Comparison of ENCODE assay signal across 1 cellular context in genomic region chr2:219561179-219562048, GRCh38.
TF ChIP-seq lines count a peak whose summit lies in the region.

No MANE protein-coding gene starts in this region.

TF ChIP-seq in HepG2, 621 proteins besides CTCF, POLR2A, EP300 and RAD21 (continued from another document and continues in another):
- TF ChIP-seq, protein P1, sequence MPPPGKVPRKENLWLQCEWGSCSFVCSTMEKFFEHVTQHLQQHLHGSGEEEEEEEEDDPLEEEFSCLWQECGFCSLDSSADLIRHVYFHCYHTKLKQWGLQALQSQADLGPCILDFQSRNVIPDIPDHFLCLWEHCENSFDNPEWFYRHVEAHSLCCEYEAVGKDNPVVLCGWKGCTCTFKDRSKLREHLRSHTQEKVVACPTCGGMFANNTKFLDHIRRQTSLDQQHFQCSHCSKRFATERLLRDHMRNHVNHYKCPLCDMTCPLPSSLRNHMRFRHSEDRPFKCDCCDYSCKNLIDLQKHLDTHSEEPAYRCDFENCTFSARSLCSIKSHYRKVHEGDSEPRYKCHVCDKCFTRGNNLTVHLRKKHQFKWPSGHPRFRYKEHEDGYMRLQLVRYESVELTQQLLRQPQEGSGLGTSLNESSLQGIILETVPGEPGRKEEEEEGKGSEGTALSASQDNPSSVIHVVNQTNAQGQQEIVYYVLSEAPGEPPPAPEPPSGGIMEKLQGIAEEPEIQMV (CRISPR knock-in tag; IDR thresholded peaks at IDR 0.05; ENCODE audit: low read depth) = no peak
- TF ChIP-seq TCF7 (IDR thresholded peaks at IDR 0.05; ENCODE audit: low read depth) = no peak
- 0 out of 2 replicates have a peak, but pooled peaks have one; percentile 37 for TF ChIP-seq ZNF33B (CRISPR knock-in tag; IDR thresholded peaks at IDR 0.05)
- TF ChIP-seq PTBP1 (IDR thresholded peaks at IDR 0.05; ENCODE audit: low read depth, low read length, poor library complexity, severe bottlenecking) = no peak
- TF ChIP-seq CENPBD1 (CRISPR knock-in tag; IDR thresholded peaks at IDR 0.05; ENCODE audit: borderline replicate concordance, low read depth) = no peak
- peak; percentile 60 for TF ChIP-seq ZNF687 (CRISPR knock-in tag; IDR thresholded peaks at IDR 0.05)
- no peak for TF ChIP-seq CCDC6 (CRISPR knock-in tag; IDR thresholded peaks at IDR 0.05)
- TF ChIP-seq KLF15 (CRISPR knock-in tag; IDR thresholded peaks at IDR 0.05; ENCODE audit: borderline replicate concordance) = no peak
- no peak for TF ChIP-seq TOE1 (CRISPR knock-in tag; IDR thresholded peaks at IDR 0.05)
- no peak for TF ChIP-seq ZNF225 (CRISPR knock-in tag; IDR thresholded peaks at IDR 0.05)
- no peak for TF ChIP-seq ZMAT3 (CRISPR knock-in tag; conservative IDR thresholded peaks at IDR 0.05)
- TF ChIP-seq SOX5 (CRISPR knock-in tag; IDR thresholded peaks at IDR 0.05; ENCODE audit: borderline replicate concordance) = no peak
- no peak for TF ChIP-seq ZNF7 (CRISPR knock-in tag; IDR thresholded peaks at IDR 0.05)
- TF ChIP-seq POLR2AphosphoS5 (IDR thresholded peaks at IDR 0.05; ENCODE audit: low read depth, low read length) = no peak; the same call in 1 of the 2 replicates
- TF ChIP-seq ARNT2 (CRISPR knock-in tag; IDR thresholded peaks at IDR 0.05; ENCODE audit: low read depth) = no peak
- TF ChIP-seq ZNF296 (CRISPR knock-in tag; conservative IDR thresholded peaks at IDR 0.05) = 0 out of 2 replicates have a peak, but pooled peaks have one; percentile 76
- TF ChIP-seq, protein P2, sequence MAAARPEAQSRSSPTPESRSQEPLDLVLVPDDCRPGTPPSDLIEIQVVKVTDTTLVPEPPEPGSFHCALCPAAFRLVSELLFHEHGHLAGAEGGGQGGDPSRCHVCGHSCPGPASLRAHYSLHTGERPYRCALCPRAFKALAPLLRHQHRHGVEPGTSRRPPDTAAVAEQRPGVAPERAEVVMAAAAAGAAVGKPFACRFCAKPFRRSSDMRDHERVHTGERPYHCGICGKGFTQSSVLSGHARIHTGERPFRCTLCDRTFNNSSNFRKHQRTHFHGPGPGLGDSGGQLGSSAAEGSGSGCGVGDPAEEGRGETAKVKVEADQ (CRISPR knock-in tag; IDR thresholded peaks at IDR 0.05; ENCODE audit: borderline replicate concordance) = peak; percentile 66; the same call in 1 of the 2 replicates
- no peak for TF ChIP-seq SALL2 (CRISPR knock-in tag; IDR thresholded peaks at IDR 0.05)
- no peak for TF ChIP-seq PCBP1 (IDR thresholded peaks at IDR 0.05; ENCODE audit: borderline replicate concordance, low read depth, low read length)
- TF ChIP-seq CENPX (CRISPR knock-in tag; IDR thresholded peaks at IDR 0.05) = no peak
- 0 out of 2 replicates have a peak, but pooled peaks have one; percentile 66 for TF ChIP-seq ZNF709 (CRISPR knock-in tag; IDR thresholded peaks at IDR 0.05)
- TF ChIP-seq ZNF501 (CRISPR knock-in tag; IDR thresholded peaks at IDR 0.05) = no peak
- no peak for TF ChIP-seq ZNF224 (CRISPR knock-in tag; IDR thresholded peaks at IDR 0.05)
- TF ChIP-seq STAG1 (CRISPR knock-in tag; IDR thresholded peaks at IDR 0.05) = peak; percentile 40
- no peak for TF ChIP-seq MAZ (IDR thresholded peaks at IDR 0.05; ENCODE audit: borderline replicate concordance, low read depth, low read length)
- TF ChIP-seq MAZ (CRISPR knock-in tag; IDR thresholded peaks at IDR 0.05; ENCODE audit: low read depth) = peak; percentile 54; the same call in 1 of the 2 replicates
- no peak for TF ChIP-seq ZNF615 (CRISPR knock-in tag; IDR thresholded peaks at IDR 0.05; ENCODE audit: borderline replicate concordance)
- TF ChIP-seq ZNF160 (CRISPR knock-in tag; IDR thresholded peaks at IDR 0.05) = 0 out of 2 replicates have a peak, but pooled peaks have one; percentile 14
- no peak for TF ChIP-seq ZNF138 (CRISPR knock-in tag; IDR thresholded peaks at IDR 0.05; ENCODE audit: low read depth)
- TF ChIP-seq, protein P3, sequence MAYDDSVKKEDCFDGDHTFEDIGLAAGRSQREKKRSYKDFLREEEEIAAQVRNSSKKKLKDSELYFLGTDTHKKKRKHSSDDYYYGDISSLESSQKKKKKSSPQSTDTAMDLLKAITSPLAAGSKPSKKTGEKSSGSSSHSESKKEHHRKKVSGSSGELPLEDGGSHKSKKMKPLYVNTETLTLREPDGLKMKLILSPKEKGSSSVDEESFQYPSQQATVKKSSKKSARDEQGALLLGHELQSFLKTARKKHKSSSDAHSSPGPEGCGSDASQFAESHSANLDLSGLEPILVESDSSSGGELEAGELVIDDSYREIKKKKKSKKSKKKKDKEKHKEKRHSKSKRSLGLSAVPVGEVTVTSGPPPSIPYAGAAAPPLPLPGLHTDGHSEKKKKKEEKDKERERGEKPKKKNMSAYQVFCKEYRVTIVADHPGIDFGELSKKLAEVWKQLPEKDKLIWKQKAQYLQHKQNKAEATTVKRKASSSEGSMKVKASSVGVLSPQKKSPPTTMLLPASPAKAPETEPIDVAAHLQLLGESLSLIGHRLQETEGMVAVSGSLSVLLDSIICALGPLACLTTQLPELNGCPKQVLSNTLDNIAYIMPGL (CRISPR knock-in tag; IDR thresholded peaks at IDR 0.05; ENCODE audit: borderline replicate concordance in 1 of 2, low read depth in 1 of 2) = 0 out of 4 replicates have a peak, but pooled peaks of 1 of the 2 experiments have one; percentile 18
- TF ChIP-seq FUBP1 (CRISPR knock-in tag; IDR thresholded peaks at IDR 0.05; ENCODE audit: borderline replicate concordance) = 0 out of 2 replicates have a peak, but pooled peaks have one; percentile 30
- TF ChIP-seq ZBTB7A (CRISPR knock-in tag; IDR thresholded peaks at IDR 0.05) = peak; percentile 24; the same call in 1 of the 2 replicates
- TF ChIP-seq, protein P4, sequence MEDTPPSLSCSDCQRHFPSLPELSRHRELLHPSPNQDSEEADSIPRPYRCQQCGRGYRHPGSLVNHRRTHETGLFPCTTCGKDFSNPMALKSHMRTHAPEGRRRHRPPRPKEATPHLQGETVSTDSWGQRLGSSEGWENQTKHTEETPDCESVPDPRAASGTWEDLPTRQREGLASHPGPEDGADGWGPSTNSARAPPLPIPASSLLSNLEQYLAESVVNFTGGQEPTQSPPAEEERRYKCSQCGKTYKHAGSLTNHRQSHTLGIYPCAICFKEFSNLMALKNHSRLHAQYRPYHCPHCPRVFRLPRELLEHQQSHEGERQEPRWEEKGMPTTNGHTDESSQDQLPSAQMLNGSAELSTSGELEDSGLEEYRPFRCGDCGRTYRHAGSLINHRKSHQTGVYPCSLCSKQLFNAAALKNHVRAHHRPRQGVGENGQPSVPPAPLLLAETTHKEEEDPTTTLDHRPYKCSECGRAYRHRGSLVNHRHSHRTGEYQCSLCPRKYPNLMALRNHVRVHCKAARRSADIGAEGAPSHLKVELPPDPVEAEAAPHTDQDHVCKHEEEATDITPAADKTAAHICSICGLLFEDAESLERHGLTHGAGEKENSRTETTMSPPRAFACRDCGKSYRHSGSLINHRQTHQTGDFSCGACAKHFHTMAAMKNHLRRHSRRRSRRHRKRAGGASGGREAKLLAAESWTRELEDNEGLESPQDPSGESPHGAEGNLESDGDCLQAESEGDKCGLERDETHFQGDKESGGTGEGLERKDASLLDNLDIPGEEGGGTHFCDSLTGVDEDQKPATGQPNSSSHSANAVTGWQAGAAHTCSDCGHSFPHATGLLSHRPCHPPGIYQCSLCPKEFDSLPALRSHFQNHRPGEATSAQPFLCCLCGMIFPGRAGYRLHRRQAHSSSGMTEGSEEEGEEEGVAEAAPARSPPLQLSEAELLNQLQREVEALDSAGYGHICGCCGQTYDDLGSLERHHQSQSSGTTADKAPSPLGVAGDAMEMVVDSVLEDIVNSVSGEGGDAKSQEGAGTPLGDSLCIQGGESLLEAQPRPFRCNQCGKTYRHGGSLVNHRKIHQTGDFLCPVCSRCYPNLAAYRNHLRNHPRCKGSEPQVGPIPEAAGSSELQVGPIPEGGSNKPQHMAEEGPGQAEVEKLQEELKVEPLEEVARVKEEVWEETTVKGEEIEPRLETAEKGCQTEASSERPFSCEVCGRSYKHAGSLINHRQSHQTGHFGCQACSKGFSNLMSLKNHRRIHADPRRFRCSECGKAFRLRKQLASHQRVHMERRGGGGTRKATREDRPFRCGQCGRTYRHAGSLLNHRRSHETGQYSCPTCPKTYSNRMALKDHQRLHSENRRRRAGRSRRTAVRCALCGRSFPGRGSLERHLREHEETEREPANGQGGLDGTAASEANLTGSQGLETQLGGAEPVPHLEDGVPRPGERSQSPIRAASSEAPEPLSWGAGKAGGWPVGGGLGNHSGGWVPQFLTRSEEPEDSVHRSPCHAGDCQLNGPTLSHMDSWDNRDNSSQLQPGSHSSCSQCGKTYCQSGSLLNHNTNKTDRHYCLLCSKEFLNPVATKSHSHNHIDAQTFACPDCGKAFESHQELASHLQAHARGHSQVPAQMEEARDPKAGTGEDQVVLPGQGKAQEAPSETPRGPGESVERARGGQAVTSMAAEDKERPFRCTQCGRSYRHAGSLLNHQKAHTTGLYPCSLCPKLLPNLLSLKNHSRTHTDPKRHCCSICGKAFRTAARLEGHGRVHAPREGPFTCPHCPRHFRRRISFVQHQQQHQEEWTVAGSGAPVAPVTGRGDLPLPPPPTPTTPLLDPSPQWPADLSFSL (CRISPR knock-in tag; IDR thresholded peaks at IDR 0.05) = no peak; the same call in 1 of the 2 replicates
- TF ChIP-seq SP4 (CRISPR knock-in tag; IDR thresholded peaks at IDR 0.05) = peak; percentile 69
- TF ChIP-seq ZNF430 (CRISPR knock-in tag; IDR thresholded peaks at IDR 0.05) = no peak; the same call in 1 of the 2 replicates
- no peak for TF ChIP-seq ZNF292 (CRISPR knock-in tag; IDR thresholded peaks at IDR 0.05; ENCODE audit: borderline replicate concordance, low read depth)
- no peak for TF ChIP-seq ZSCAN9 (CRISPR knock-in tag; IDR thresholded peaks at IDR 0.05; ENCODE audit: borderline replicate concordance)
- TF ChIP-seq DNMT3B (CRISPR knock-in tag; conservative IDR thresholded peaks at IDR 0.05) = no peak
- TF ChIP-seq NCOA1 (CRISPR knock-in tag; IDR thresholded peaks at IDR 0.05) = peak; percentile 81; the same call in 1 of the 2 replicates
- TF ChIP-seq ZBTB20 (CRISPR knock-in tag; IDR thresholded peaks at IDR 0.05; ENCODE audit: borderline replicate concordance, low read depth) = peak; percentile 43; the same call in 1 of the 2 replicates
- TF ChIP-seq ZNF460 (CRISPR knock-in tag; IDR thresholded peaks at IDR 0.05; ENCODE audit: borderline replicate concordance) = no peak
- no peak for TF ChIP-seq HDAC6 (IDR thresholded peaks at IDR 0.05; ENCODE audit: low read depth, low read length)
- TF ChIP-seq ZFYVE20 (CRISPR knock-in tag; IDR thresholded peaks at IDR 0.05; ENCODE audit: borderline replicate concordance, low read depth) = 0 out of 2 replicates have a peak, but pooled peaks have one; percentile 46
- TF ChIP-seq SPEN (CRISPR knock-in tag; IDR thresholded peaks at IDR 0.05; ENCODE audit: low read depth) = 0 out of 2 replicates have a peak, but pooled peaks have one; percentile 41
- TF ChIP-seq ZNF772 (CRISPR knock-in tag; IDR thresholded peaks at IDR 0.05) = no peak
- TF ChIP-seq GABPB1 (CRISPR knock-in tag; IDR thresholded peaks at IDR 0.05) = no peak; the same call in 1 of the 2 replicates
- TF ChIP-seq ZNF891 (CRISPR knock-in tag; IDR thresholded peaks at IDR 0.05) = 0 out of 2 replicates have a peak, but pooled peaks have one; percentile 43
- TF ChIP-seq ZNF383 (CRISPR knock-in tag; IDR thresholded peaks at IDR 0.05; ENCODE audit: borderline replicate concordance) = no peak
- no peak for TF ChIP-seq ARHGAP35 (CRISPR knock-in tag; IDR thresholded peaks at IDR 0.05; ENCODE audit: borderline replicate concordance)
- TF ChIP-seq, protein P5, sequence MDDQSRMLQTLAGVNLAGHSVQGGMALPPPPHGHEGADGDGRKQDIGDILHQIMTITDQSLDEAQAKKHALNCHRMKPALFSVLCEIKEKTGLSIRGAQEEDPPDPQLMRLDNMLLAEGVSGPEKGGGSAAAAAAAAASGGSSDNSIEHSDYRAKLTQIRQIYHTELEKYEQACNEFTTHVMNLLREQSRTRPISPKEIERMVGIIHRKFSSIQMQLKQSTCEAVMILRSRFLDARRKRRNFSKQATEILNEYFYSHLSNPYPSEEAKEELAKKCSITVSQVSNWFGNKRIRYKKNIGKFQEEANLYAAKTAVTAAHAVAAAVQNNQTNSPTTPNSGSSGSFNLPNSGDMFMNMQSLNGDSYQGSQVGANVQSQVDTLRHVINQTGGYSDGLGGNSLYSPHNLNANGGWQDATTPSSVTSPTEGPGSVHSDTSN (CRISPR knock-in tag; IDR thresholded peaks at IDR 0.05; ENCODE audit: borderline replicate concordance) = no peak
